Comparison of ENCODE assay signal across 8 cellular contexts in genomic region chr1:41868241-41868953, GRCh38. TPM values are rescaled to one million over a fixed set of nuclear protein-coding genes. Genes with fewer than 3 reads are reported as not detected.
DNase-seq lines count a peak whose midpoint lies in the region; ATAC-seq and TF ChIP-seq lines count a peak whose summit lies in the region.
"Had no signal": no experiment of that assay in that cellular context is flagged by ENCODE, and none has a peak within 500 bp of the region (broad histone marks: within the 10 kb centered on the region; RNA-seq: fewer than 3 reads in every experiment).

No MANE protein-coding gene starts in this region.

- intact Hi-C loops in left ventricle myocardium inferior (cut with micrococcal nuclease), result no loop called here

- no peak overlapping the region; the same call in 1 of the 2 replicates for H3K4me2 ChIP-seq in OCI-LY1 (ENCODE audit: low read length)

- H2AFZ ChIP-seq in OCI-LY1 (ENCODE audit: low read length), result no peak overlapping the region

- H3F3A ChIP-seq in OCI-LY1 (ENCODE audit: insufficient read depth, low read length), result no peaks in the 10 kb centered on the region

- H3K27ac ChIP-seq in HEK293 (ENCODE audit: extremely low read depth, low read depth, low read length) (no peak overlapping the region), OCI-LY1 (ENCODE audit: low read depth, low read length, poor library complexity, severe bottlenecking) (no peak overlapping the region), foreskin keratinocyte (no peak overlapping the region), left ventricle myocardium inferior (replicated peaks) (no peak overlapping the region)

- H3K9me3 ChIP-seq in HEK293 (ENCODE audit: control insufficient read depth, insufficient read depth, low read depth, low read length), result no peaks in the 10 kb centered on the region
- no peaks in the 10 kb centered on the region for H3K9me3 ChIP-seq in OCI-LY1 (ENCODE audit: low read length)
- no peaks in the 10 kb centered on the region for H3K9me3 ChIP-seq in left ventricle myocardium inferior (replicated peaks)

- H3K9me2 ChIP-seq in OCI-LY1 (ENCODE audit: low read depth, low read length), result no peaks in the 10 kb centered on the region

- H3K4me1 ChIP-seq in HEK293 (ENCODE audit: control insufficient read depth, insufficient read depth, low read length) (peaks cover 4% of the 10 kb centered on the region; the same call in 1 of the 2 replicates), OCI-LY1 (ENCODE audit: insufficient read depth, low read length, severe bottlenecking) (peaks cover 7% of the 10 kb centered on the region), foreskin keratinocyte (peaks cover 12% of the 10 kb centered on the region), left ventricle myocardium inferior (peaks cover 28% of the 10 kb centered on the region)

- no peak for DNase-seq in foreskin keratinocyte
- no peak for DNase-seq in NCI-H2029 treated with DMSO at 0.1 percent for 48 hours (lab: John Stamatoyannopoulos, UW)
- no peak for DNase-seq in iPS-NIHi11 (ENCODE audit: low spot score)
- DNase-seq in left ventricle myocardium inferior, result no peak
- DNase-seq: left ventricle myocardium superior had no signal

- H3K36me3 ChIP-seq in HEK293 (ENCODE audit: control insufficient read depth in 2 of 2, insufficient read depth in 1 of 2, low read length in 2 of 2) (no peaks in the 10 kb centered on the region), OCI-LY1 (ENCODE audit: insufficient read depth, low read length) (no peaks in the 10 kb centered on the region), left ventricle myocardium inferior (no peaks in the 10 kb centered on the region)

- TF ChIP-seq CTCF in HEK293 (tag by site-specific recombination; IDR thresholded peaks at IDR 0.05), result no peak
- TF ChIP-seq CTCF in OCI-LY1 (IDR thresholded peaks at IDR 0.05; ENCODE audit: low read length), result peak; percentile 68
- peak; percentile 47 for TF ChIP-seq CTCF in foreskin keratinocyte (conservative IDR thresholded peaks at IDR 0.05)
- no peak for TF ChIP-seq CTCF in left ventricle myocardium inferior (IDR thresholded peaks at IDR 0.05; ENCODE audit: borderline replicate concordance)

- H3K4me3 ChIP-seq in HEK293 (ENCODE audit: low read depth, low read length) (no peak overlapping the region), OCI-LY1 (ENCODE audit: low read depth, low read length, poor library complexity, severe bottlenecking) (no peak overlapping the region), left ventricle myocardium inferior (no peak overlapping the region)

- H3K27me3 ChIP-seq in OCI-LY1 (ENCODE audit: insufficient read depth, low read length) (no peaks in the 10 kb centered on the region), foreskin keratinocyte (peaks cover 7% of the 10 kb centered on the region), left ventricle myocardium inferior (ENCODE audit: low read depth) (no peaks in the 10 kb centered on the region)

- ATAC-seq in GM18861 (IDR thresholded peaks at IDR 0.05; ENCODE audit: unreplicated experiment) (peak; percentile 55), foreskin keratinocyte (no peak)
- ATAC-seq: left ventricle myocardium superior had no signal

- POLR2A ChIA-PET in HEK293 (lab: Yijun Ruan, JAX), result interaction anchor here (0.6 kb wide), 1 partner anchor 30 kb away, joined by 3 read pairs; no protein-coding TSS in a partner anchor

- no peaks in the 10 kb centered on the region for H3K79me2 ChIP-seq in OCI-LY1 (ENCODE audit: insufficient read depth, low read length)

- CTCF ChIA-PET in HEK293 (lab: Yijun Ruan, JAX), result interaction anchor here (0.7 kb wide), 2 partner anchors 56 to 97 kb away, joined by 3 to 4 read pairs; no protein-coding TSS in a partner anchor

- no peaks in the 10 kb centered on the region for H4K20me1 ChIP-seq in OCI-LY1 (ENCODE audit: insufficient read depth, low read length)

- H3K9ac ChIP-seq in OCI-LY1 (ENCODE audit: low read length), result no peak overlapping the region

TF ChIP-seq in HEK293, 187 proteins besides CTCF, POLR2A, EP300 and RAD21:
- TF ChIP-seq ZNF580 (tag by site-specific recombination; IDR thresholded peaks at IDR 0.05), result 0 out of 2 replicates have a peak, but pooled peaks have one; percentile 58
- TF ChIP-seq ZNF660 (tag by site-specific recombination; IDR thresholded peaks at IDR 0.05), result no peak

RNA-seq across cellular contexts. Expression of gene HIVEP3, which starts 50.3 kb away (rescaled TPM):
- total RNA-seq in foreskin keratinocyte, result 0.71 and 0.78 TPM in 2 replicates
- 0.90 and 0.93 TPM in 2 replicates for polyA plus RNA-seq in foreskin keratinocyte
- 5.7 TPM for total RNA-seq in left ventricle myocardium inferior

Comparison
In these comparisons a context has a peak if more than half of its experiments do, and no peak if none do; other contexts are left out.
1. CTCF ChIP-seq: peak in OCI-LY1 (single experiment) and foreskin keratinocyte (single experiment); none in HEK293 (single experiment) and left ventricle myocardium inferior (single experiment).